Comparison of ENCODE assay signal across 28 cellular contexts in the genomic region with DNA sequence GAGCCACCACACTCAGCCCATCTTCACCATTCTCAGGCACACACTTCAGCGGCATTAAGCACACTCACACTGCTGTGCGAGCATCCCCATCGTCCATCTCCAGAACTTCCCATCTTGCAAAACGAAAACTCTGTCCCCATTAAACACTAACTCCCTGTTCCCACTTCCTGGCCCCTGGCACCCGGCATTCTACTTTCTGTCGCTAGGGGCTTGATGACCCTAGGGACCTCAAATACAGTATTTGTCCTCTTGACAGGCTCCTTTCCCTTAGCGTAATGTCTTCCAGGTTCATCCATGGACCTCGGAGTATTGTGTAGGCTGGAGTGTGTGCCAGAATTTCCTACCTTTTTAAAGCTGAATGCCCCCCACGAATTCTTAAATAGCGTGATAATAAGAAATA.
"Had no signal": no experiment of that assay in that cellular context is flagged by ENCODE, and none has a peak within 500 bp of the region (broad histone marks: within the 10 kb centered on the region; RNA-seq: fewer than 3 reads in every experiment).

No MANE protein-coding gene starts in this region.

- ATAC-seq: activated CD8-positive, alpha-beta T cell treated with anti-CD3 and anti-CD28 coated beads for 36 hours; effector memory CD8-positive, alpha-beta T cell; gastroesophageal sphincter; left cardiac atrium; naive thymus-derived CD4-positive, alpha-beta T cell; pancreas; stimulated activated naive B cell treated with anti-CD40 and anti-IgM and Interleukin-4, amounts not matched to agents 10 μg/mL and 1 μg/mL and 100 μg/mL, for 72 hours had no signal

- H3K4me3 ChIP-seq: gastroesophageal sphincter, pancreas, prostate gland, sigmoid colon, stomach, thyroid gland, upper lobe of left lung had no signal

- H3K27ac Mint-ChIP-seq: activated B cell treated with CpG ODN at 0.5 μM for 24 hours; activated CD8-positive, alpha-beta T cell treated with anti-CD3 and anti-CD28 coated beads for 36 hours; effector memory CD8-positive, alpha-beta T cell; stimulated activated naive B cell treated with anti-CD40 and anti-IgM and Interleukin-4, amounts not matched to agents 10 μg/mL and 1 μg/mL and 100 μg/mL, for 72 hours; T-helper 2 cell treated with Interferon-gamma antibody and Interleukin-4, amounts not matched to agents 5 μg/mL and 100 μg/mL, for 36 hours had no signal

- H3K27me3 Mint-ChIP-seq: activated CD8-positive, alpha-beta T cell treated with anti-CD3 and anti-CD28 coated beads for 36 hours; effector memory CD8-positive, alpha-beta T cell; naive thymus-derived CD4-positive, alpha-beta T cell had no signal

- H3K36me3 ChIP-seq: gastroesophageal sphincter, pancreas, prostate gland, sigmoid colon, stomach, thyroid gland, upper lobe of left lung had no signal

- H3K36me3 Mint-ChIP-seq: naive thymus-derived CD4-positive, alpha-beta T cell; stimulated activated naive B cell treated with anti-CD40 and anti-IgM and Interleukin-4, amounts not matched to agents 10 μg/mL and 1 μg/mL and 100 μg/mL, for 72 hours had no signal

- H3K27ac ChIP-seq: gastroesophageal sphincter, pancreas, prostate gland, sigmoid colon, stomach, thyroid gland, upper lobe of left lung had no signal

- DNase-seq: activated B cell treated with CpG ODN at 0.5 μM for 24 hours; activated CD4-positive, alpha-beta T cell treated with anti-CD3 and anti-CD28 coated beads, Interleukin-2, amount 50 U/mL, for 1 hour; activated CD8-positive, alpha-beta T cell treated with anti-CD3 and anti-CD28 coated beads for 36 hours; activated naive CD4-positive, alpha-beta T cell treated with Interleukin-2 at 50 U/mL for 16 hours; activated T-cell treated with anti-CD3 and anti-CD28 coated beads, Interleukin-2, amount 50 U/mL, for 48 hours; amniotic stem cell; caudate nucleus; cortex of kidney; effector memory CD8-positive, alpha-beta T cell; head of caudate nucleus; hippocampal formation; left cardiac atrium; mammary epithelial cell; midbrain; naive thymus-derived CD4-positive, alpha-beta T cell; nucleus accumbens; pancreas; retina; sigmoid colon; small intestine; stimulated activated CD4-positive, alpha-beta T cell treated with anti-CD3 and anti-CD28 coated beads, Interleukin-1b, Interleukin-23, amount 100 ng/mL, for 48 hours; stimulated activated naive B cell treated with anti-CD40 and anti-IgM and Interleukin-4, amounts not matched to agents 10 μg/mL and 1 μg/mL and 100 μg/mL, for 72 hours; stomach; thyroid gland; upper lobe of left lung had no signal

- H3K27me3 ChIP-seq: pancreas, thyroid gland had no signal

- H3K4me3 Mint-ChIP-seq: activated B cell treated with CpG ODN at 0.5 μM for 24 hours; activated CD8-positive, alpha-beta T cell treated with anti-CD3 and anti-CD28 coated beads for 36 hours; effector memory CD8-positive, alpha-beta T cell; naive thymus-derived CD4-positive, alpha-beta T cell; stimulated activated naive B cell treated with anti-CD40 and anti-IgM and Interleukin-4, amounts not matched to agents 10 μg/mL and 1 μg/mL and 100 μg/mL, for 72 hours; T-helper 2 cell treated with Interferon-gamma antibody and Interleukin-4, amounts not matched to agents 5 μg/mL and 100 μg/mL, for 36 hours had no signal

- H3K9me3 Mint-ChIP-seq: activated B cell treated with CpG ODN at 0.5 μM for 24 hours; activated CD8-positive, alpha-beta T cell treated with anti-CD3 and anti-CD28 coated beads for 36 hours; effector memory CD8-positive, alpha-beta T cell; stimulated activated naive B cell treated with anti-CD40 and anti-IgM and Interleukin-4, amounts not matched to agents 10 μg/mL and 1 μg/mL and 100 μg/mL, for 72 hours; T-helper 2 cell treated with Interferon-gamma antibody and Interleukin-4, amounts not matched to agents 5 μg/mL and 100 μg/mL, for 36 hours had no signal

- H3K9me3 ChIP-seq: gastroesophageal sphincter, pancreas, prostate gland, sigmoid colon, stomach, thyroid gland, upper lobe of left lung had no signal

- H3K4me1 ChIP-seq: pancreas, prostate gland, sigmoid colon, thyroid gland had no signal
